Comparison of ENCODE assay signal across 17 cellular contexts in genomic region chr4:118287691-118288090, GRCh38.
DNase-seq lines count a peak whose midpoint lies in the region; ATAC-seq and TF ChIP-seq lines count a peak whose summit lies in the region.
"Had no signal": no experiment of that assay in that cellular context is flagged by ENCODE, and none has a peak within 500 bp of the region (broad histone marks: within the 10 kb centered on the region; RNA-seq: fewer than 3 reads in every experiment).

No MANE protein-coding gene starts in this region.

- H3K27me3 ChIP-seq in adipocyte (replicated peaks; ENCODE audit: control insufficient read depth, insufficient read depth, low read length), result no peaks in the 10 kb centered on the region
- H3K27me3 ChIP-seq in fibroblast of lung (ENCODE audit: control insufficient read depth, insufficient read depth, low read length), result no peaks in the 10 kb centered on the region
- no peaks in the 10 kb centered on the region for H3K27me3 ChIP-seq in CD8-positive, alpha-beta T cell (ENCODE audit: insufficient read depth, low read length)

- CTCF ChIA-PET in CD8-positive, alpha-beta T cell (lab: Charles Lee), result no interaction called here

- H3K9ac ChIP-seq in adipocyte (ENCODE audit: low read length) (no peak overlapping the region), fibroblast of lung (ENCODE audit: insufficient read depth, low read length) (no peak overlapping the region)

- H3K4me1 ChIP-seq in adipocyte (ENCODE audit: control insufficient read depth, insufficient read depth, low read length) (peaks cover 52% of the 10 kb centered on the region), fibroblast of lung (ENCODE audit: control insufficient read depth, extremely low read depth, insufficient read depth, low read length) (peaks cover 30% of the 10 kb centered on the region)
- H3K4me1 ChIP-seq in CD8-positive, alpha-beta T cell (ENCODE audit: insufficient read depth, low read length), result no peaks in the 10 kb centered on the region
- H3K4me1 ChIP-seq: A549 had no signal

- H2AFZ ChIP-seq in fibroblast of lung (ENCODE audit: low read length), result no peak overlapping the region
- H2AFZ ChIP-seq: GM23338 had no signal

- H3K27ac Mint-ChIP-seq in nephron, result peak overlapping the region in 2 of 3 experiments; percentile 57 to 62
- H3K27ac Mint-ChIP-seq in CD8-positive, alpha-beta T cell, result no peak overlapping the region
- H3K27ac Mint-ChIP-seq: GM23338 had no signal

- no peak for ATAC-seq in CD8-positive, alpha-beta T cell
- no peak for ATAC-seq in HG03108 (IDR thresholded peaks at IDR 0.05; ENCODE audit: unreplicated experiment)
- ATAC-seq: A549, GM23338 had no signal

- H3K36me3 Mint-ChIP-seq in nephron (ENCODE audit: low read depth), result peaks cover 6% of the 10 kb centered on the region
- H3K36me3 Mint-ChIP-seq in CD8-positive, alpha-beta T cell, result peaks cover 9% of the 10 kb centered on the region

- no peaks in the 10 kb centered on the region for H4K20me1 ChIP-seq in fibroblast of lung (ENCODE audit: control insufficient read depth, extremely low read depth, insufficient read depth, low read length)

- no peaks in the 10 kb centered on the region for H3K27me3 Mint-ChIP-seq in nephron (ENCODE audit: low read depth)
- H3K27me3 Mint-ChIP-seq in CD8-positive, alpha-beta T cell (ENCODE audit: low read depth), result no peaks in the 10 kb centered on the region

- H3K9me3 Mint-ChIP-seq in nephron, result no peaks in the 10 kb centered on the region
- H3K9me3 Mint-ChIP-seq in CD8-positive, alpha-beta T cell, result no peaks in the 10 kb centered on the region
- H3K9me3 Mint-ChIP-seq: GM23338 had no signal

- peaks cover 25% of the 10 kb centered on the region for H3K4me1 Mint-ChIP-seq in nephron
- H3K4me1 Mint-ChIP-seq in CD8-positive, alpha-beta T cell (ENCODE audit: low read depth), result peaks cover 7% of the 10 kb centered on the region

- H3K36me3 ChIP-seq in adipocyte (ENCODE audit: control insufficient read depth, insufficient read depth, low read length, severe bottlenecking), result no peaks in the 10 kb centered on the region
- peaks cover 2% of the 10 kb centered on the region for H3K36me3 ChIP-seq in fibroblast of lung (ENCODE audit: control insufficient read depth, insufficient read depth, low read length)
- no peaks in the 10 kb centered on the region for H3K36me3 ChIP-seq in CD8-positive, alpha-beta T cell (ENCODE audit: insufficient read depth, low read length)

- no peak overlapping the region for H3K4me2 ChIP-seq in fibroblast of lung (ENCODE audit: extremely low read depth, insufficient read depth, low read length)
- H3K4me2 ChIP-seq: A549, GM23338 had no signal

- TF ChIP-seq CTCF in fibroblast of lung (conservative IDR thresholded peaks at IDR 0.05 in 1 of 2, IDR thresholded peaks at IDR 0.05 in 1 of 2; ENCODE audit: low read depth in 1 of 2, low read length in 2 of 2) (no peak), nephron (IDR thresholded peaks at IDR 0.05; ENCODE audit: unreplicated experiment in 3 of 3) (no peak)
- no peak for TF ChIP-seq CTCF in CD8-positive, alpha-beta T cell (IDR thresholded peaks at IDR 0.05)

- H3K9me3 ChIP-seq in adipocyte (ENCODE audit: control insufficient read depth, low read length), result no peaks in the 10 kb centered on the region
- H3K9me3 ChIP-seq in fibroblast of lung (ENCODE audit: control insufficient read depth, insufficient read depth, low read depth, low read length), result no peaks in the 10 kb centered on the region
- H3K9me3 ChIP-seq in CD8-positive, alpha-beta T cell (ENCODE audit: low read length), result no peaks in the 10 kb centered on the region
- H3K9me3 ChIP-seq: A549 had no signal

- POLR2A ChIA-PET in CD8-positive, alpha-beta T cell (lab: Charles Lee), result no interaction called here

- intact Hi-C loops in CD8-positive, alpha-beta T cell (cut with DNase I, micrococcal nuclease), result loop anchor here in 1 of 2 experiments (10.0 kb wide), 1 partner anchor 1017 kb away; a partner anchor contains a TSS

- DNase-seq in EH (ENCODE audit: low read depth), result peak; percentile 56
- DNase-seq in adipocyte (ENCODE audit: low read depth), result peak; percentile 72
- DNase-seq in fibroblast of lung (ENCODE audit: low read depth in 2 of 2), result peak in 1 of 2 donors; percentile 47
- DNase-seq in NCI-H82 treated with DMSO at 0.1 percent for 48 hours (lab: John Stamatoyannopoulos, UW; ENCODE audit: unreplicated experiment), result no peak
- DNase-seq in NCI-H82 (lab: John Stamatoyannopoulos, UW), result no peak
- DNase-seq in CD8-positive, alpha-beta T cell, result no peak
- DNase-seq: AML-193, DMS79, GDM1, KG1, NCI-H1092 treated with DMSO at 0.1 percent for 48 hours, NCI-H1694 treated with DMSO at 0.1 percent for 48 hours, Right ventricle myocardium superior had no signal

- H3K4me3 Mint-ChIP-seq in nephron, result no peak overlapping the region
- H3K4me3 Mint-ChIP-seq in CD8-positive, alpha-beta T cell, result no peak overlapping the region
- H3K4me3 Mint-ChIP-seq: GM23338 had no signal

- H3K4me3 ChIP-seq in adipocyte (ENCODE audit: low read length), result no peak overlapping the region
- no peak overlapping the region for H3K4me3 ChIP-seq in fibroblast of lung (replicated peaks in 1 of 4; ENCODE audit: control extremely low read depth in 1 of 4, insufficient read depth in 1 of 4, low read depth in 3 of 4, low read length in 4 of 4)
- no peak overlapping the region for H3K4me3 ChIP-seq in CD8-positive, alpha-beta T cell (ENCODE audit: low read depth, low read length)
- H3K4me3 ChIP-seq: A549, GM23338 had no signal

- H3K27ac ChIP-seq in fibroblast of lung (ENCODE audit: insufficient read depth, low read length), result peak overlapping the region; percentile 22
- no peak overlapping the region for H3K27ac ChIP-seq in CD8-positive, alpha-beta T cell (ENCODE audit: low read depth, low read length)
- H3K27ac ChIP-seq: A549 had no signal

- no peaks in the 10 kb centered on the region for H3K79me2 ChIP-seq in fibroblast of lung (ENCODE audit: control insufficient read depth, insufficient read depth, low read length)

Comparison
In these comparisons a context has a peak if more than half of its experiments do, and no peak if none do; other contexts are left out.
1. DNase-seq: peak in EH (single experiment) and adipocyte (single experiment); none in NCI-H82 treated with DMSO at 0.1 percent for 48 hours (single experiment), NCI-H82 (single experiment) and CD8-positive, alpha-beta T cell (0 of 7).